1 cellular context compared by ENCODE assay signal in genomic region chr7:38327597-38327996, GRCh38.
TF ChIP-seq lines count a peak whose summit lies in the region.

No MANE protein-coding gene starts in this region.

TF ChIP-seq in K562, 482 proteins besides CTCF, POLR2A, EP300 and RAD21 (continued from another document):
- TF ChIP-seq ZMIZ1 (IDR thresholded peaks at IDR 0.05; ENCODE audit: low read depth in 2 of 2, low read length in 2 of 2) (no peak), ARID3B (CRISPR knock-in tag; IDR thresholded peaks at IDR 0.05; ENCODE audit: borderline replicate concordance) (no peak), HSF4 (CRISPR knock-in tag; IDR thresholded peaks at IDR 0.05; ENCODE audit: borderline replicate concordance) (no peak), NKRF (IDR thresholded peaks at IDR 0.05; ENCODE audit: borderline replicate concordance) (no peak), GTF3C2 (IDR thresholded peaks at IDR 0.05; ENCODE audit: borderline replicate concordance, extremely low read depth, insufficient read length) (no peak), IRF9 (tag; IDR thresholded peaks at IDR 0.05) (no peak), ZNF76 (CRISPR knock-in tag; IDR thresholded peaks at IDR 0.05; ENCODE audit: borderline replicate concordance) (no peak), YBX1 (IDR thresholded peaks at IDR 0.05) (no peak), EWSR1 (IDR thresholded peaks at IDR 0.05; ENCODE audit: borderline replicate concordance, low read depth, partially characterized antibody) (no peak), SMAD1 (IDR thresholded peaks at IDR 0.05; ENCODE audit: low read depth, low read length, partially characterized antibody) (no peak), RAD51 (IDR thresholded peaks at IDR 0.05; ENCODE audit: borderline replicate concordance, low read depth) (no peak), IRF1 (CRISPR knock-in tag; IDR thresholded peaks at IDR 0.05; ENCODE audit: borderline replicate concordance) (no peak), KDM2B (CRISPR knock-in tag; IDR thresholded peaks at IDR 0.05) (no peak), BRF2 (IDR thresholded peaks at IDR 0.05; ENCODE audit: borderline replicate concordance, insufficient read depth, insufficient read length) (no peak), SAFB (IDR thresholded peaks at IDR 0.05; ENCODE audit: borderline replicate concordance, low read depth, low read length) (no peak), ZNF785 (CRISPR knock-in tag; IDR thresholded peaks at IDR 0.05) (no peak)
